ENCODE assay signal across 8 cellular contexts in genomic region chr2:199956062-199956380, GRCh38. TPM values are rescaled to one million over a fixed set of nuclear protein-coding genes. Genes with fewer than 3 reads are reported as not detected.
DNase-seq lines count a peak whose midpoint lies in the region; ATAC-seq and TF ChIP-seq lines count a peak whose summit lies in the region.

No MANE protein-coding gene starts in this region.

- intact Hi-C loops in A673 (cut with micrococcal nuclease; ENCODE audit: unreplicated experiment): loop anchor here (5.0 kb wide), 1 partner anchor 856 kb away; the partner anchor contains the start of gene BZW1
- intact Hi-C loops in ascending aorta (cut with DNase I): no loop called here
- intact Hi-C loops in aorta (cut with DNase I): loop anchor here in 1 of 2 donors (5.0 to 10.0 kb wide), 2 partner anchors 44 to 869 kb away; partner anchors contain the start of gene C2orf69

- H3K9me3 ChIP-seq in A673 (ENCODE audit: low read depth, low read length, poor library complexity, severe bottlenecking) (no peaks in the 10 kb centered on the region), ascending aorta (no peaks in the 10 kb centered on the region), lung (ENCODE audit: control insufficient read depth in 2 of 2, insufficient read depth in 1 of 2, low read length in 1 of 2) (no peaks in the 10 kb centered on the region), aorta (ENCODE audit: control insufficient read depth, low read length) (no peaks in the 10 kb centered on the region)

- 0 to 1% methylated on average over 10 of the region's 10 CpGs for WGBS in lung, 2 donors
- WGBS in aorta, 2 donors: 0 to 1% methylated on average over 10 of the region's 10 CpGs

- CTCF ChIA-PET in A673 (lab: Charles Lee): no interaction called here

- H3K4me3 ChIP-seq in A673 (ENCODE audit: low read depth, low read length, poor library complexity, severe bottlenecking) (peak overlapping the region; percentile 67), H7 (ENCODE audit: insufficient read depth, low read depth, low read length) (peak overlapping the region; percentile 87), ascending aorta (peak overlapping the region; percentile 91 to 92), lung (peak overlapping the region; percentile 91), aorta (ENCODE audit: low read length in 2 of 2) (peak overlapping the region; percentile 62 to 66)

- DNase-seq in A673 (ENCODE audit: low spot score) (peak; percentile 24), H7 (no peak), ascending aorta (ENCODE audit: low spot score in 2 of 2) (no peak), lung (ENCODE audit: low spot score) (no peak), aorta (no peak), SIG-M5 (lab: John Stamatoyannopoulos, UW) (no peak)
- DNase-seq in stimulated activated CD4-positive, alpha-beta T cell treated with anti-CD3 and anti-CD28 coated beads, Interleukin-2, amount 100 ng/mL, for 48 hours: no peak

- H3K27me3 ChIP-seq in A673 (replicated peaks; ENCODE audit: insufficient read depth, low read depth, low read length, poor library complexity) (no peaks in the 10 kb centered on the region), H7 (ENCODE audit: control insufficient read depth, insufficient read depth, low read length) (no peaks in the 10 kb centered on the region), ascending aorta (no peaks in the 10 kb centered on the region), lung (ENCODE audit: control insufficient read depth, insufficient read depth) (no peaks in the 10 kb centered on the region), aorta (ENCODE audit: control insufficient read depth in 1 of 2, insufficient read depth in 2 of 2, low read length in 1 of 2) (no peaks in the 10 kb centered on the region)

- POLR2A ChIA-PET in A673 (lab: Charles Lee; ENCODE audit: low non-redundant PET): no interaction called here

- BruUV-seq in A673 (replicated peaks; lab: Mats Ljungman, UMichigan): no TSS peak

- H3K36me3 ChIP-seq in A673 (ENCODE audit: insufficient read depth, low read length, poor library complexity, severe bottlenecking) (peaks cover 16% of the 10 kb centered on the region), H7 (replicated peaks; ENCODE audit: control insufficient read depth, insufficient read depth, low read length) (peaks cover 5% of the 10 kb centered on the region), ascending aorta (peaks cover 2 to 20% of the 10 kb centered on the region in 2 donors), lung (ENCODE audit: control insufficient read depth in 2 of 2, insufficient read depth in 2 of 2, low read length in 2 of 2) (peaks cover 0 to 2% of the 10 kb centered on the region in 2 donors), aorta (ENCODE audit: control insufficient read depth in 1 of 2, insufficient read depth in 2 of 2, low read length in 1 of 2) (peaks cover 0 to 3% of the 10 kb centered on the region in 2 donors)

- H3K27ac ChIP-seq in A673 (ENCODE audit: low read depth, low read length, poor library complexity, severe bottlenecking) (peak overlapping the region; percentile 98), ascending aorta (peak overlapping the region; percentile 80 to 90), lung (ENCODE audit: low read depth in 1 of 2, low read length in 1 of 2) (peak overlapping the region; percentile 87 to 88), aorta (ENCODE audit: low read depth in 1 of 2, low read length in 2 of 2) (peak overlapping the region in 1 of 2 donors; percentile 68)

- no peak for TF ChIP-seq CTCF in A673 (conservative IDR thresholded peaks at IDR 0.05; ENCODE audit: low read depth, low read length)
- no peak for TF ChIP-seq CTCF in ascending aorta (IDR thresholded peaks at IDR 0.05)
- no peak for TF ChIP-seq CTCF in lung (IDR thresholded peaks at IDR 0.05; ENCODE audit: control extremely low read depth, extremely low read depth)

- peaks cover 9% of the 10 kb centered on the region for H3K4me1 ChIP-seq in A673 (ENCODE audit: insufficient read depth, low read length, poor library complexity, severe bottlenecking)
- H3K4me1 ChIP-seq in ascending aorta: peaks cover 9 to 18% of the 10 kb centered on the region in 2 donors
- peaks cover 7% of the 10 kb centered on the region in 2 donors for H3K4me1 ChIP-seq in lung (ENCODE audit: control insufficient read depth in 2 of 2, insufficient read depth in 2 of 2, low read length in 2 of 2)
- peaks cover 0 to 5% of the 10 kb centered on the region in 2 donors for H3K4me1 ChIP-seq in aorta (ENCODE audit: control insufficient read depth in 1 of 2, insufficient read depth in 2 of 2, low read length in 2 of 2)

- ATAC-seq in lung (ENCODE audit: insufficient read depth, low FRiP score) (no peak), aorta (ENCODE audit: low FRiP score) (peak; percentile 5)
- no peak for ATAC-seq in activated CD4-positive, CD25-positive, alpha-beta regulatory T cell treated with anti-CD3 and anti-CD28 coated beads, Interleukin-2, amount 50 U/mL, for 24 hours

RNA-seq across cellular contexts. Expression of gene MAIP1, which starts 0.6 kb away (rescaled TPM):
- total RNA-seq in A673 (2021) (31.0 TPM in 2 replicates), ascending aorta (11.7 TPM), lung (10 to 100 TPM; 12.4 to 18.3 TPM), aorta (10 to 100 TPM in 1 of 2 donors, 1 to 10 TPM in 1; 9.9 to 12.3 TPM)
- total RNA-seq in H7 (2014; rRNA removed; shearing (Covaris generic)): 65.5 and 77.8 TPM in 2 replicates
- polyA plus RNA-seq in lung (10 to 100 TPM in 1 of 2 donors, 1 to 10 TPM in 1; 8.2 to 18.2 TPM), aorta (10 to 100 TPM in 1 of 2 donors, 1 to 10 TPM in 1; 9.0 to 15.7 TPM)

RNA-seq across cellular contexts. Expression of gene TYW5, which starts 0.7 kb away (rescaled TPM):
- 6.9 and 8.1 TPM in 2 replicates for total RNA-seq in A673 (2021)
- 10.3 and 16.2 TPM in 2 replicates for total RNA-seq in H7 (2014; rRNA removed; shearing (Covaris generic))
- total RNA-seq in ascending aorta: not detected
- total RNA-seq in lung: 10 to 100 TPM in 1 of 2 donors, 1 to 10 TPM in 1; 5.7 to 18.8 TPM
- polyA plus RNA-seq in lung: 1 to 10 TPM; 3.3 to 4.1 TPM
- 1 to 10 TPM; 5.2 to 9.0 TPM for total RNA-seq in aorta
- polyA plus RNA-seq in aorta: 1 to 10 TPM; 2.5 to 4.7 TPM

RNA-seq across cellular contexts. Expression of gene C2orf69, which starts 44.9 kb away (rescaled TPM):
- total RNA-seq in A673 (2021) (16.4 and 18.0 TPM in 2 replicates), ascending aorta (1.9 TPM), lung (10 to 100 TPM in 1 of 2 donors, 1 to 10 TPM in 1; 7.3 to 11.1 TPM), aorta (10 to 100 TPM; 11.0 to 11.2 TPM)
- 20.2 and 21.6 TPM in 2 replicates for total RNA-seq in H7 (2014; rRNA removed; shearing (Covaris generic))
- polyA plus RNA-seq in lung (1 to 10 TPM; 4.5 to 6.2 TPM), aorta (1 to 10 TPM; 4.3 to 7.1 TPM)
